28 cellular contexts compared by ENCODE assay signal in the genomic region with DNA sequence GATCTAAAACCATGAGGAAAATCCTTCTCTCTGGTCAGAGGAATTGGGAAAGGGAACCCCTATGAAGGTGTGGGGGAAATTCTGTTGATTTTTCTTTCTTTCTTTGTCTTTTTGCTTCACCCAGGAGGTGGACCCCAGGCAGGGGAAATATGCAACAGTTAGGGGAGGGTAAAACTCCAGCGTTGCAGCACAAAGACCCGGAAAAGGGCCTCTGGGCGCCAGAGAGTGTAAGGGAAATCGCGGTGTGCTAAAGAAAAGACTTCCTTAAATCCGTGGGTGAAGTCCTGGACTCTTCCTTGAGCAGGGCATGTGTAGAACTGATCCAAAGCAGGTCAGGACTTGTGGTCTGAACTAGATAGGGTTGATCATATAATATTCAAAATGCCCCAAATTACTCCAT. TPM values are rescaled to one million over a fixed set of nuclear protein-coding genes. Genes with fewer than 3 reads are reported as not detected.
"Had no signal": no experiment of that assay in that cellular context is flagged by ENCODE, and none has a peak within 500 bp of the region (broad histone marks: within the 10 kb centered on the region; RNA-seq: fewer than 3 reads in every experiment).

No MANE protein-coding gene starts in this region.

- H3K4me3 Mint-ChIP-seq: immature natural killer cell, naive B cell, nephron had no signal

- ATAC-seq: esophagus mucosa, heart right ventricle, left ventricle myocardium superior, sciatic nerve had no signal

- H3K4me3 ChIP-seq: coronary artery, heart right ventricle, lung, spleen had no signal

- H3K27ac ChIP-seq: coronary artery, heart right ventricle, neutrophil, spleen had no signal

- H3K27ac Mint-ChIP-seq: immature natural killer cell, nephron had no signal

- H3K36me3 Mint-ChIP-seq: immature natural killer cell had no signal

- H3K4me1 ChIP-seq: spleen had no signal

- H3K4me1 Mint-ChIP-seq: immature natural killer cell, naive B cell, nephron had no signal

- DNase-seq: effector CD4-positive, alpha-beta T cell; heart right ventricle; hypothalamus; immature natural killer cell; left ventricle myocardium superior; mesenchymal stem cell; naive B cell; spleen; stimulated activated CD4-positive, alpha-beta T cell treated with anti-CD3 and anti-CD28 coated beads, Interleukin-15, amount 100 ng/mL, for 24 hours; stimulated activated CD4-positive, alpha-beta T cell treated with anti-CD3 and anti-CD28 coated beads, Interleukin-1b, Interleukin-23, amount 100 ng/mL, for 48 hours; stimulated activated CD4-positive, alpha-beta T cell treated with anti-CD3 and anti-CD28 coated beads, Interleukin-4, amount 100 ng/mL, for 24 hours; stimulated activated naive CD4-positive, alpha-beta T cell; trophoblast cell had no signal

- H3K36me3 ChIP-seq: heart right ventricle, neutrophil, spleen had no signal

- H3K9me3 ChIP-seq: neutrophil, spleen had no signal

RNA-seq across cellular contexts. Expression of a gene that starts 11.1 kb away (rescaled TPM):
- total RNA-seq: chondrocyte, dermis microvascular lymphatic vessel endothelial cell, esophagus mucosa, fibroblast of lung, frontal cortex, glomerular endothelial cell, heart right ventricle, left ventricle myocardium superior, lung, osteoblast, pulmonary artery endothelial cell, sciatic nerve, skeletal muscle tissue, spleen had no signal
- polyA plus RNA-seq: fibroblast of lung, heart right ventricle, immature natural killer cell, keratinocyte, lung, spleen had no signal
